23 cellular contexts compared by ENCODE assay signal in the genomic region with DNA sequence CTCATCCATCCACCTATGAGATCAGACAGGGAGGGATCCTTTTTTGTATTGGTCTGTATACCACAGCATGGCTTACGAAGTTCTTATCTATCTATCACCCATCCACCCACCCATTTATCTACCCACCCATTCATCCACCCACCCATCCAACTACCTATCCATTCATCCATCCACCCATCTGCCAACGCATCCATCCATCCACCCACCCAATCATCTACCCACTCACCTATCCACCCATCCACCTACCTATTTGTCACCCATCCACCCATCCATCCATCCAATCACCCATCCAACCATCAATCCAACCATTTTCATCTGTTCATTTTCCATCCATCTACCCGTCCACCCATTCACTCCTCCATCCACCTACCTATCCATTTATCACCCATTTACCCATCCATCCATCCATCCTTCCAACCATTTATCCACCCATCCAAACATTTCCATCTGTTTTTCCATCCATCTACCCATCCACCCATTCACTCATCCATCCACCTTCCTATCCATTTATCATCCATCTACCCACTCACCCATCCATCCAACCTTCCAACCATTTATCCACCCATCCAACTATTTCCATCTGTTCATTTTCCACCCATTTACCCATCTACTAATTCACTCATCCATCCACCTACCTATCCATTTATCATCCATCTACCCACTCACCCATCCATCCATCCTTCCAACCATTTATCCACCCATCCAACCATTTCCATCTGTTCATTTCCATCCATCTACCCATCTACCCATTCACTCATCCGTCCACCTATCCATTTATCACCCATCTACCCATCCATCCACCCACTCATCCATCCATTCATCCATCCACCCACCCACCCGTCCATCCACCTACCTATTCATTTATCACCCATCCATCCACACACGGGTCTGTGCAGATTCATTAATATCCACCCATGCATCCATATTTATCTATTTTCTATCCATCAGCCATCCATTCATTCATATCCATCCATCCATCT. TPM values are rescaled to one million over a fixed set of nuclear protein-coding genes. Genes with fewer than 3 reads are reported as not detected.
"Had no signal": no experiment of that assay in that cellular context is flagged by ENCODE, and none has a peak within 500 bp of the region (broad histone marks: within the 10 kb centered on the region; RNA-seq: fewer than 3 reads in every experiment).

No MANE protein-coding gene starts in this region.

- H3K27ac ChIP-seq: SJSA1 had no signal

- H3K27me3 ChIP-seq: SJSA1 had no signal

- DNase-seq: activated CD4-positive, alpha-beta T cell treated with anti-CD3 and anti-CD28 coated beads for 4 hours; activated CD4-positive, alpha-beta T cell treated with anti-CD3 and anti-CD28 coated beads, Interleukin-2, amount 50 U/mL, for 4 hours; activated CD8-positive, alpha-beta memory T cell treated with anti-CD3 and anti-CD28 coated beads, Interleukin-2, amount 50 U/mL, for 48 hours; activated CD8-positive, alpha-beta T cell treated with anti-CD3 and anti-CD28 coated beads, Interleukin-2, amount 10 ng/mL, durations not matched to agents 7 days and 5 days; activated naive CD4-positive, alpha-beta T cell treated with anti-CD3 and anti-CD28 coated beads, Interleukin-2, amount 50 U/mL, for 16 hours; activated naive CD8-positive, alpha-beta T cell treated with anti-CD3 and anti-CD28 coated beads, Interleukin-2, amount 10 ng/mL, durations not matched to agents 7 days and 5 days; activated T-cell treated with anti-CD3 and anti-CD28 coated beads, Interleukin-2, amount 50 U/mL, for 1 hour; aorta; Karpas-422; MM.1S; NCI-H1105; NCI-H1436; NCI-H1694 treated with DMSO at 0.1 percent for 48 hours; NCI-H2029 treated with DMSO at 0.1 percent for 48 hours; NCI-H345; NCI-H510A; NCI-H526 treated with DMSO at 0.1 percent for 48 hours; NCI-H82; OCI-M1; SHP77 had no signal

- ATAC-seq: activated CD4-positive, CD25-positive, alpha-beta regulatory T cell treated with anti-CD3 and anti-CD28 coated beads, Interleukin-2, amount 50 U/mL, for 24 hours; activated CD8-positive, alpha-beta T cell treated with anti-CD3 and anti-CD28 coated beads, Interleukin-2, amount 10 ng/mL, durations not matched to agents 7 days and 5 days had no signal

- H3K9me3 ChIP-seq: SJSA1 had no signal

- H3K4me1 ChIP-seq: SJSA1 had no signal

- H3K4me3 ChIP-seq: SJSA1 had no signal

- FAIRE-seq: RCC 7860 had no signal

- H3K36me3 ChIP-seq: SJSA1 had no signal

RNA-seq across cellular contexts. Expression of gene SDS, which starts 13.3 kb away (rescaled TPM):
- total RNA-seq: activated CD8-positive, alpha-beta T cell treated with anti-CD3 and anti-CD28 coated beads, Interleukin-2, amount 10 ng/mL, durations not matched to agents 7 days and 5 days; SJSA1 had no signal
